23 cellular contexts compared by ENCODE assay signal in genomic region chr1:38183094-38183493, GRCh38.
"Had no signal": no experiment of that assay in that cellular context is flagged by ENCODE, and none has a peak within 500 bp of the region (broad histone marks: within the 10 kb centered on the region; RNA-seq: fewer than 3 reads in every experiment).

No MANE protein-coding gene starts in this region.

- H3K9me3 Mint-ChIP-seq: activated B cell treated with CpG ODN at 0.5 μM for 24 hours; activated CD8-positive, alpha-beta T cell treated with anti-CD3 and anti-CD28 coated beads for 36 hours; activated naive CD4-positive, alpha-beta T cell treated with anti-CD3 and anti-CD28 coated beads, Interleukin-2, amount 50 U/mL, for 24 hours had no signal

- DNase-seq: activated B cell treated with CpG ODN at 0.5 μM for 24 hours; activated CD4-positive, alpha-beta T cell treated with anti-CD3 and anti-CD28 coated beads for 48 hours; activated CD8-positive, alpha-beta memory T cell treated with anti-CD3 and anti-CD28 coated beads, Interleukin-2, amount 50 U/mL, for 4 hours; activated CD8-positive, alpha-beta T cell treated with anti-CD3 and anti-CD28 coated beads for 36 hours; activated effector memory CD4-positive, alpha-beta T cell treated with anti-CD3 and anti-CD28 coated beads, Interleukin-2, amount 50 U/mL, for 16 hours; activated T-cell treated with anti-CD3 and anti-CD28 coated beads, Interleukin-2, amount 50 U/mL, for 48 hours; central memory CD4-positive, alpha-beta T cell; effector CD4-positive, alpha-beta T cell; foreskin fibroblast; hippocampal formation; nephron progenitor cell; ovary; sigmoid colon; stimulated activated CD4-positive, alpha-beta T cell treated with anti-CD3 and anti-CD28 coated beads, Interleukin-2, amount 100 ng/mL, for 24 hours; stomach; testis had no signal

- H3K27ac Mint-ChIP-seq: activated B cell treated with CpG ODN at 0.5 μM for 24 hours; activated CD8-positive, alpha-beta T cell treated with anti-CD3 and anti-CD28 coated beads for 36 hours; activated naive CD4-positive, alpha-beta T cell treated with anti-CD3 and anti-CD28 coated beads, Interleukin-2, amount 50 U/mL, for 24 hours; brain; mesothelial cell of epicardium; nephron progenitor cell had no signal

- H3K4me1 ChIP-seq: sigmoid colon, stomach, testis, upper lobe of left lung had no signal

- H3K4me3 ChIP-seq: coronary artery, ovary, sigmoid colon, stomach, testis, upper lobe of left lung had no signal

- ATAC-seq: activated CD8-positive, alpha-beta T cell treated with anti-CD3 and anti-CD28 coated beads for 36 hours had no signal

- H3K9me3 ChIP-seq: ovary, sigmoid colon, stomach, testis, upper lobe of left lung had no signal

- H3K4me3 Mint-ChIP-seq: activated B cell treated with CpG ODN at 0.5 μM for 24 hours; activated CD8-positive, alpha-beta T cell treated with anti-CD3 and anti-CD28 coated beads for 36 hours; activated naive CD4-positive, alpha-beta T cell treated with anti-CD3 and anti-CD28 coated beads, Interleukin-2, amount 50 U/mL, for 24 hours; brain; mesothelial cell of epicardium; nephron progenitor cell had no signal

- H3K27me3 ChIP-seq: ovary, testis, upper lobe of left lung had no signal

- H3K36me3 Mint-ChIP-seq: activated naive CD4-positive, alpha-beta T cell treated with anti-CD3 and anti-CD28 coated beads, Interleukin-2, amount 50 U/mL, for 24 hours; brain; mesothelial cell of epicardium had no signal

- H3K36me3 ChIP-seq: ovary, sigmoid colon, stomach, upper lobe of left lung had no signal

- H3K27ac ChIP-seq: coronary artery, ovary, sigmoid colon, stomach, testis, upper lobe of left lung had no signal

- H3K4me1 Mint-ChIP-seq: activated B cell treated with CpG ODN at 0.5 μM for 24 hours; activated naive CD4-positive, alpha-beta T cell treated with anti-CD3 and anti-CD28 coated beads, Interleukin-2, amount 50 U/mL, for 24 hours; mesothelial cell of epicardium had no signal

- FAIRE-seq: endothelial cell of umbilical vein, TTC549 had no signal
